In the genomic region with DNA sequence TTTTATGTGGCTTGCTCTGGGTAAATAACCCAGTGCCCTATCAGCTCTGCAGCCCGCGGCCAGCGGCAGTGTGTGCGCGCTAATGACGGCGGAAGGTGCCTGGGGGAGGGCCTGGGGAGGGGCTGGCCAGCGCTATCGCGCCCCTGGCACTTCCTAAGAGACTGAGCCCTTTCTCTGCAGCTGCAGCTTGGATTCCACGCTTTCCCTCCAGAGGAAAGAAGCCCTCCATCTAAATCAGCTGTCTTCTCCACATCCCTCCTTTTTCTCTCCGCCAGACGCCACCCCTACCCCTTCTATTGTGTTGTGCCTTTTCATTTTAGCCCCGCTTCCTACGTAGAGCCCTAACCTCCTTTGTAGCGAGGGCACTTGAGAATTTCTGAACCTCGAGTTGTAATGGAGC, we compare ENCODE assay signal across 10 cellular contexts. TPM values are rescaled to one million over a fixed set of nuclear protein-coding genes. Genes with fewer than 3 reads are reported as not detected.
DNase-seq lines count a peak whose midpoint lies in the region; ATAC-seq lines count a peak whose summit lies in the region.
"Had no signal": no experiment of that assay in that cellular context is flagged by ENCODE, and none has a peak within 500 bp of the region (broad histone marks: within the 10 kb centered on the region; RNA-seq: fewer than 3 reads in every experiment).

No MANE protein-coding gene starts in this region.

- in situ Hi-C loops in HAP-1 (cut with MboI; ENCODE audit: low sequenced_read_pairs): no loop called here

- H3K4me1 Mint-ChIP-seq in naive B cell: peaks cover 20 to 25% (median 20%) of the 10 kb centered on the region in 3 donors

- ATAC-seq in naive B cell (ENCODE audit: low read depth in 2 of 2) (no peak), HG02642 (IDR thresholded peaks at IDR 0.05; ENCODE audit: poor library complexity, unreplicated experiment) (no peak), GM18870 (IDR thresholded peaks at IDR 0.05; ENCODE audit: unreplicated experiment) (no peak), sciatic nerve (no peak)

- intact Hi-C loops in sciatic nerve (cut with DNase I): no loop called here

- H3K27me3 ChIP-seq in HAP-1 (ENCODE audit: low read depth): peaks cover 2% of the 10 kb centered on the region

- peak overlapping the region; percentile 91 to 99 (median 96) for H3K4me3 Mint-ChIP-seq in naive B cell

- H3K27me3 Mint-ChIP-seq in naive B cell: peaks cover 39 to 43% (median 41%) of the 10 kb centered on the region in 3 donors

- H3K27ac Mint-ChIP-seq in naive B cell: no peak overlapping the region

- H3K4me1 ChIP-seq in HAP-1: no peaks in the 10 kb centered on the region

- H3K36me3 ChIP-seq in HAP-1 (replicated peaks): no peaks in the 10 kb centered on the region

- no peak for DNase-seq in HAP-1 (ENCODE audit: low spot score in 2 of 2)
- DNase-seq in NCI-H748 treated with DMSO at 0.1 percent for 48 hours (lab: John Stamatoyannopoulos, UW): peak; percentile 67
- peak; percentile 45 for DNase-seq in dermis blood vessel endothelial cell
- DNase-seq in naive B cell: no peak
- no peak for DNase-seq in NCI-H2196 (lab: John Stamatoyannopoulos, UW; ENCODE audit: unreplicated experiment)
- no peak for DNase-seq in sciatic nerve (ENCODE audit: low spot score)

- H3K4me3 ChIP-seq in HAP-1: peak overlapping the region; percentile 29

- peaks cover 0 to 3% (median 0%) of the 10 kb centered on the region in 7 donors for H3K9me3 Mint-ChIP-seq in naive B cell

- no peaks in the 10 kb centered on the region for H3K9me3 ChIP-seq in HAP-1

- H3K36me3 Mint-ChIP-seq in naive B cell: no peaks in the 10 kb centered on the region

RNA-seq across cellular contexts. Expression of a gene that starts 0.9 kb away (rescaled TPM):
- total RNA-seq in dermis blood vessel endothelial cell (0.17 and 1.9 TPM in 2 replicates), sciatic nerve (6.1 TPM)
- polyA plus RNA-seq in naive B cell (ENCODE audit: low read depth in 6 of 6): 1 to 10 TPM in 1 of 6 donors, not detected in 5; 1.1 TPM
- total RNA-seq: LHCN-M2, renal cortical epithelial cell had no signal

Comparison
In these comparisons a context has a peak if more than half of its experiments do, and no peak if none do; other contexts are left out.
1. DNase-seq: peak in NCI-H748 treated with DMSO at 0.1 percent for 48 hours (single experiment) and dermis blood vessel endothelial cell (single experiment); none in HAP-1 (0 of 2), naive B cell (single experiment), NCI-H2196 (single experiment) and sciatic nerve (single experiment).